Comparison of ENCODE assay signal across 9 cellular contexts in the genomic region with DNA sequence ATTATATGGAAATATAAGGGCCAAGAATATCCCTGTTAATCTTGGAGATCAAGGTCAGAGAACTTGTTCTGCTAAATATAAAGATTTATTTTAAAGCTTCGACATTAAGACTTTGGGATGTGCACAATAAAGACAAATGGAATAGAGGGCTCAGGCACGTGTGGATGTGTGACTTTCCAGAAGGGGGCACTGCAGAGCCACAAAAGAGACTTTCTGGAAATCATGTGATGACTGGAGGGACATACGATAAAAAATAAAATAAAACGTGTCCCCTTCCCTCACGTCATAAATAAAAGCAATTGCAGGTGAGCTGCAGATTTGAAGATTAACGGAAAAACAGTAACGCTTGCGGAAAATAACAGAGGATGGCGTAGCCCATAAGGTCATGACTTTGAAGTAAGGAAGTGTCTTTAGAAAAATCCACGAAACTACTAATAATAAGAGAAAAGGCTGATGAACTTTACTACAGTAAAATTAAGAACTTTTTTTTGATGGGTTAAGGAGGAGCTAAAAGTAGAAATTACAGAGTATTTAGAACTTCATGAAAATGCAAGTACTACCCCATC. TPM values are rescaled to one million over a fixed set of nuclear protein-coding genes. Genes with fewer than 3 reads are reported as not detected.
A peak's percentile ranks its signal among the peaks of the same experiment; 100 is the strongest.
DNase-seq lines count a peak whose midpoint lies in the region; ATAC-seq, FAIRE-seq and TF ChIP-seq lines count a peak whose summit lies in the region.
"Had no signal": no experiment of that assay in that cellular context is flagged by ENCODE, and none has a peak within 500 bp of the region (broad histone marks: within the 10 kb centered on the region; RNA-seq: fewer than 3 reads in every experiment).

No MANE protein-coding gene starts in this region.

- H3K9me3 Mint-ChIP-seq in T-helper 1 cell treated with Interleukin-12 subunit alpha and Interleukin-12 subunit beta and Interleukin-4 antibody, amounts not matched to agents 30 μg/mL and 1 μg/mL, for 36 hours = no peaks in the 10 kb centered on the region
- H3K9me3 Mint-ChIP-seq in brain = peaks cover 0 to 2% (median 0%) of the 10 kb centered on the region in 5 experiments

- peaks cover 3% of the 10 kb centered on the region for H3K27me3 Mint-ChIP-seq in T-helper 1 cell treated with Interleukin-12 subunit alpha and Interleukin-12 subunit beta and Interleukin-4 antibody, amounts not matched to agents 30 μg/mL and 1 μg/mL, for 36 hours (ENCODE audit: low read depth)
- H3K27me3 Mint-ChIP-seq in brain = peaks cover 9% of the 10 kb centered on the region

- H3K4me1 Mint-ChIP-seq in T-helper 1 cell treated with Interleukin-12 subunit alpha and Interleukin-12 subunit beta and Interleukin-4 antibody, amounts not matched to agents 30 μg/mL and 1 μg/mL, for 36 hours (ENCODE audit: low read depth) = peaks cover 2% of the 10 kb centered on the region
- H3K4me1 Mint-ChIP-seq in brain = no peaks in the 10 kb centered on the region

- H3K27me3 ChIP-seq in BE2C (no peaks in the 10 kb centered on the region), right lobe of liver (no peaks in the 10 kb centered on the region)

- H3K27ac ChIP-seq in right lobe of liver = no peak overlapping the region
- H3K27ac ChIP-seq: neutrophil had no signal

- DNase-seq in BE2C = peak; percentile 67
- peak; percentile 8 for DNase-seq in HCEC 1CT
- no peak for DNase-seq in right lobe of liver
- peak in 5 of 6 experiments; percentile 26 to 66 (median 54) for DNase-seq in stimulated activated naive CD4-positive, alpha-beta T cell (lab: John Stamatoyannopoulos, UW)
- no peak for DNase-seq in urothelium cell line (ENCODE audit: low spot score)
- DNase-seq in DMS114 treated with DMSO at 0.1 percent for 48 hours (lab: John Stamatoyannopoulos, UW; ENCODE audit: unreplicated experiment) = no peak

- H3K4me3 Mint-ChIP-seq in T-helper 1 cell treated with Interleukin-12 subunit alpha and Interleukin-12 subunit beta and Interleukin-4 antibody, amounts not matched to agents 30 μg/mL and 1 μg/mL, for 36 hours = peak overlapping the region; percentile 9
- peak overlapping the region in 1 of 5 experiments; percentile 16 for H3K4me3 Mint-ChIP-seq in brain

- H3K4me1 ChIP-seq in BE2C (no peaks in the 10 kb centered on the region), right lobe of liver (peaks cover 0 to 6% (median 0%) of the 10 kb centered on the region in 4 donors)

- H3K4me3 ChIP-seq in BE2C (ENCODE audit: low read depth, low read length) (no peak overlapping the region), right lobe of liver (no peak overlapping the region)

- intact Hi-C loops in right lobe of liver (cut with DNase I) = no loop called here

- H3K36me3 ChIP-seq in BE2C (no peaks in the 10 kb centered on the region), right lobe of liver (no peaks in the 10 kb centered on the region)
- H3K36me3 ChIP-seq: neutrophil had no signal

- ATAC-seq in right lobe of liver = peak; percentile 57 to 73 (median 66)

- H3K27ac Mint-ChIP-seq in T-helper 1 cell treated with Interleukin-12 subunit alpha and Interleukin-12 subunit beta and Interleukin-4 antibody, amounts not matched to agents 30 μg/mL and 1 μg/mL, for 36 hours = no peak overlapping the region
- no peak overlapping the region for H3K27ac Mint-ChIP-seq in brain

- TF ChIP-seq CTCF in BE2C (IDR thresholded peaks at IDR 0.05; ENCODE audit: low read depth, low read length) (peak; percentile 81), brain (conservative IDR thresholded peaks at IDR 0.05) (peak; percentile 47 to 63), right lobe of liver (IDR thresholded peaks at IDR 0.05) (peak; percentile 52 to 73 (median 54))

- H3K9me3 ChIP-seq in BE2C = no peaks in the 10 kb centered on the region
- no peaks in the 10 kb centered on the region for H3K9me3 ChIP-seq in right lobe of liver
- H3K9me3 ChIP-seq: neutrophil had no signal

- FAIRE-seq in urothelium cell line (lab: Jason Lieb, UNC) = no peak

- H3K36me3 Mint-ChIP-seq in T-helper 1 cell treated with Interleukin-12 subunit alpha and Interleukin-12 subunit beta and Interleukin-4 antibody, amounts not matched to agents 30 μg/mL and 1 μg/mL, for 36 hours (ENCODE audit: low read depth) = no peaks in the 10 kb centered on the region
- no peaks in the 10 kb centered on the region for H3K36me3 Mint-ChIP-seq in brain

- TF ChIP-seq POLR2A in right lobe of liver (IDR thresholded peaks at IDR 0.05) = no peak

- WGBS in right lobe of liver (ENCODE audit: insufficient coverage, low coverage, low lambda C conversion rate, missing lambda C conversion rate) = 28% methylated on average over 10 of the region's 10 CpGs

RNA-seq across cellular contexts. Expression of gene ENGASE, which starts 9.4 kb away (rescaled TPM):
- 68.4 TPM for polyA plus RNA-seq in BE2C (2012; ENCODE audit: insufficient read depth, insufficient read length, low read depth)
- polyA plus RNA-seq in brain (ENCODE audit: insufficient read depth, low read depth, low replicate concordance) = 7.1 TPM
- total RNA-seq in right lobe of liver = 10 to 100 TPM in 5 of 6 experiments, 1 to 10 TPM in 1; 7.4 to 63.7 (median 39.1) TPM

RNA-seq across cellular contexts. Expression of gene C1QTNF1, which starts 41.2 kb away (rescaled TPM):
- 11.1 TPM for polyA plus RNA-seq in BE2C (2012; ENCODE audit: insufficient read depth, insufficient read length, low read depth)
- polyA plus RNA-seq in brain (ENCODE audit: insufficient read depth, low read depth, low replicate concordance) = 16.9 TPM
- total RNA-seq in right lobe of liver = 10 to 100 TPM in 5 of 6 experiments, 1 to 10 TPM in 1; 9.8 to 40.2 (median 26.2) TPM

RNA-seq across cellular contexts. Expression of gene CANT1, which starts 55.6 kb away (rescaled TPM):
- 99.6 TPM for polyA plus RNA-seq in BE2C (2012; ENCODE audit: insufficient read depth, insufficient read length, low read depth)
- polyA plus RNA-seq in brain (ENCODE audit: insufficient read depth, low read depth, low replicate concordance) = 64.2 TPM
- 10 to 100 TPM; 15.6 to 26.3 (median 18.7) TPM for total RNA-seq in right lobe of liver

Comparison
In these comparisons a context has a peak if more than half of its experiments do, and no peak if none do; other contexts are left out.
1. DNase-seq: peak in BE2C (single experiment), HCEC 1CT (single experiment) and stimulated activated naive CD4-positive, alpha-beta T cell (5 of 6); none in right lobe of liver (0 of 3), urothelium cell line (single experiment) and DMS114 treated with DMSO at 0.1 percent for 48 hours (single experiment).
2. Peak in every context shown above with its lines, with median percentiles within 50 percentile points of each other: CTCF ChIP-seq.